1 cellular context compared by ENCODE assay signal in genomic region chr18:21361297-21361880, GRCh38.
TF ChIP-seq lines count a peak whose summit lies in the region.

No MANE protein-coding gene starts in this region.

TF ChIP-seq in GM23338, 12 proteins besides CTCF, POLR2A, EP300 and RAD21:
- no peak for TF ChIP-seq ZNF462 (CRISPR knock-in tag; IDR thresholded peaks at IDR 0.05)
- no peak for TF ChIP-seq ETS1 (IDR thresholded peaks at IDR 0.05)
- TF ChIP-seq NANOG (IDR thresholded peaks at IDR 0.05; ENCODE audit: borderline replicate concordance) = no peak
- no peak for TF ChIP-seq ZNF331 (CRISPR knock-in tag; IDR thresholded peaks at IDR 0.05; ENCODE audit: low read depth)
- no peak for TF ChIP-seq EZH2 (IDR thresholded peaks at IDR 0.05; ENCODE audit: low read depth, unreplicated experiment)
- no peak for TF ChIP-seq JUNB (IDR thresholded peaks at IDR 0.05; ENCODE audit: unreplicated experiment)
- no peak for TF ChIP-seq EZH2phosphoT487 (IDR thresholded peaks at IDR 0.05; ENCODE audit: unreplicated experiment)
- no peak for TF ChIP-seq POLR2AphosphoS5 (IDR thresholded peaks at IDR 0.05; ENCODE audit: low read depth)
- TF ChIP-seq CREB1 (CRISPR knock-in tag; IDR thresholded peaks at IDR 0.05; ENCODE audit: low read depth) = no peak
- no peak for TF ChIP-seq ZNF114 (CRISPR knock-in tag; IDR thresholded peaks at IDR 0.05)
